5 cellular contexts compared by ENCODE assay signal in the genomic region with DNA sequence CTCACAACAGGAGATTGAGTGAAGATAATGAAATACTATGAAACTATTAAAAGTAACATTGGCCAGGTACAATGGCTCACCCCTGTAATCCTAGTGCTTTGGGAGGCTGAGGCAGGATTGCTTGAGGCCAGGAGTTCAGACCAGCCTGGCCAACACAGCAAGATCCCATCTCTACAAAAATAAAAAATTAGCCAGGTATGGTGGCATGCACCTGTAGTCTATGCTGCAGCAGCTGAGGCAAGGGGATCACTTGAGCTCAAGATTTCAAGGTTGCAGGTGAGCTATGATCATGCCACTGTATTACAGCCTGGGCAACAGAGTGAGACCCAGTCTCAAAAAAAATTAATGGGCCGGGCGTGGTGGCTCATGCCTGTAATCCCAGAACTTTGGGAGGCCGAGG. TPM values are rescaled to one million over a fixed set of nuclear protein-coding genes. Genes with fewer than 3 reads are reported as not detected.
"Had no signal": no experiment of that assay in that cellular context is flagged by ENCODE, and none has a peak within 500 bp of the region (broad histone marks: within the 10 kb centered on the region; RNA-seq: fewer than 3 reads in every experiment).

No MANE protein-coding gene starts in this region.

- DNase-seq: H9, HCEC 1CT, KG1 had no signal

- H2AFZ ChIP-seq: GM23338 had no signal

- H3K4me2 ChIP-seq: GM23338 had no signal

- FAIRE-seq: HTR-8/SVneo had no signal

- ATAC-seq: GM23338 had no signal

- H3K4me3 ChIP-seq: GM23338 had no signal

RNA-seq across cellular contexts. Expression of a gene that starts 14.9 kb away (rescaled TPM):
- total RNA-seq: GM23338, H9 had no signal
- polyA plus RNA-seq: GM23338 had no signal
